In the genomic region with DNA sequence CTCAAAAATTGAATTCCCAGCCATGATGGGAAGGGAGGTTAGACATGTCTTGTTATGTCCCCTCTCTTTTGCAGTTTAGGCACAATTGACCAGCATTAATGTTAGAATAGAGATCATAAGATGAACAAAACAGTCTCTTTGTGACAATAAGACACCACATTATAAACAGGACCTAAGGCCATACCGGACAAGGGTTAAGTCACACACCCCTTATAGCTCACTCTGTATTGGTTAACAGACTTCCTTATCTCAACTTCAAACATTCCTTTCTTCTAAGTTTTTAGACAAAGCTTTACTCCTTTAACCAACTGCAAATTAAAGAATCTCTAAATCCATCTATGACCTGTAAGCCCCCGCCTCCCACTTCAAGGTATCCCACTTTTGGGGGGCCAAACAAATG, we compare ENCODE assay signal across 26 cellular contexts.
"Had no signal": no experiment of that assay in that cellular context is flagged by ENCODE, and none has a peak within 500 bp of the region (broad histone marks: within the 10 kb centered on the region; RNA-seq: fewer than 3 reads in every experiment).

No MANE protein-coding gene starts in this region.

- H3K9me3 ChIP-seq: stomach, suprapubic skin, testis, thoracic aorta, thyroid gland, tibial artery, tibial nerve, transverse colon, upper lobe of left lung, upper lobe of right lung, uterus, vagina had no signal

- DNase-seq: stimulated activated CD4-positive, alpha-beta T cell treated with anti-CD3 and anti-CD28 coated beads, Interleukin-2, amount 100 ng/mL, for 48 hours; stimulated activated CD4-positive, alpha-beta T cell treated with anti-CD3 and anti-CD28 coated beads, Interleukin-4, amount 100 ng/mL, for 1 hour; stimulated activated CD4-positive, alpha-beta T cell treated with anti-CD3 and anti-CD28 coated beads, Interleukin-4, amount 100 ng/mL, for 24 hours; stimulated activated CD4-positive, alpha-beta T cell treated with anti-CD3 and anti-CD28 coated beads, Interleukin-4, amount 100 ng/mL, for 4 hours; stimulated activated CD8-positive, alpha-beta memory T cell treated with anti-CD3 and anti-CD28 coated beads, Interleukin-4, amount 100 ng/mL, for 48 hours; stimulated activated naive B cell treated with anti-CD40 and anti-IgM and Interleukin-4, amounts not matched to agents 10 μg/mL and 1 μg/mL and 100 μg/mL, for 72 hours; stimulated activated naive CD4-positive, alpha-beta T cell; stimulated activated naive CD4-positive, alpha-beta T cell treated with Interleukin-2 at 50 U/mL for 16 hours; stimulated activated naive CD8-positive, alpha-beta T cell treated with anti-CD3 and anti-CD28 coated beads, Interleukin-15, amount 100 ng/mL, for 72 hours; stimulated activated naive CD8-positive, alpha-beta T cell treated with anti-CD3 and anti-CD28 coated beads, Interleukin-15, Interleukin-2, amounts not matched to agents 100 U/mL and 50 U/mL, for 24 hours; stomach; substantia nigra; testis; thyroid gland; tibial artery; transverse colon; trophoblast cell; upper lobe of left lung; upper lobe of right lung; uterus had no signal

- H3K4me1 ChIP-seq: stomach, suprapubic skin, testis, thyroid gland, tibial artery, tibial nerve, upper lobe of left lung, upper lobe of right lung, uterus, vagina had no signal

- H3K4me3 ChIP-seq: stomach, suprapubic skin, testis, thoracic aorta, thyroid gland, tibial artery, tibial nerve, transverse colon, upper lobe of left lung, upper lobe of right lung, uterus, vagina had no signal

- H3K36me3 ChIP-seq: stomach, suprapubic skin, thoracic aorta, thyroid gland, tibial artery, tibial nerve, transverse colon, upper lobe of left lung, upper lobe of right lung, uterus, vagina had no signal

- ATAC-seq: stimulated activated effector memory CD8-positive, alpha-beta T cell treated with anti-CD3 and anti-CD28 coated beads, Interleukin-12 subunit alpha, Interleukin-12 subunit beta, amount 100 ng/mL, for 72 hours; stimulated activated memory B cell treated with anti-CD40 and anti-IgM and Interleukin-4, amounts not matched to agents 10 μg/mL and 1 μg/mL and 100 μg/mL, for 72 hours; stimulated activated naive B cell treated with anti-CD40 and anti-IgM and Interleukin-4, amounts not matched to agents 10 μg/mL and 1 μg/mL and 100 μg/mL, for 72 hours; stimulated activated naive CD8-positive, alpha-beta T cell treated with anti-CD3 and anti-CD28 coated beads, Interleukin-15, amount 100 ng/mL, for 72 hours; stimulated activated naive CD8-positive, alpha-beta T cell treated with anti-CD3 and anti-CD28 coated beads, Interleukin-15, Interleukin-2, amounts not matched to agents 100 U/mL and 50 U/mL, for 24 hours; upper lobe of right lung had no signal
